Comparison of ENCODE assay signal across 1 cellular context in genomic region chr1:183635112-183635605, GRCh38.
TF ChIP-seq lines count a peak whose summit lies in the region.

No MANE protein-coding gene starts in this region.

TF ChIP-seq in HEK293, 187 proteins besides CTCF, POLR2A, EP300 and RAD21 (continued from another document):
- TF ChIP-seq ZNF513 (tag by site-specific recombination; IDR thresholded peaks at IDR 0.05) (no peak), ZNF221 (tag by site-specific recombination; IDR thresholded peaks at IDR 0.05; ENCODE audit: borderline replicate concordance) (no peak), ZNF37A (tag by site-specific recombination; IDR thresholded peaks at IDR 0.05) (no peak), ZNF23 (tag by site-specific recombination; IDR thresholded peaks at IDR 0.05; ENCODE audit: borderline replicate concordance) (no peak), ZXDB (tag by site-specific recombination; IDR thresholded peaks at IDR 0.05) (no peak), ZNF555 (tag by site-specific recombination; conservative IDR thresholded peaks at IDR 0.05) (no peak), ZNF169 (tag by site-specific recombination; IDR thresholded peaks at IDR 0.05) (no peak), ZNF558 (tag by site-specific recombination; IDR thresholded peaks at IDR 0.05) (no peak)
